19 cellular contexts compared by ENCODE assay signal in genomic region chr19:29293736-29294342, GRCh38.
DNase-seq lines count a peak whose midpoint lies in the region; ATAC-seq, FAIRE-seq and TF ChIP-seq lines count a peak whose summit lies in the region.
"Had no signal": no experiment of that assay in that cellular context is flagged by ENCODE, and none has a peak within 500 bp of the region (broad histone marks: within the 10 kb centered on the region; RNA-seq: fewer than 3 reads in every experiment).

No MANE protein-coding gene starts in this region.

- POLR2A ChIA-PET in activated CD8-positive, alpha-beta T cell treated with anti-CD3 and anti-CD28 coated beads for 36 hours (lab: Charles Lee) = interaction anchor here (0.7 kb wide), 1 partner anchor 22 kb away, joined by 3 read pairs; no protein-coding TSS in a partner anchor
- POLR2A ChIA-PET in activated CD8-positive, alpha-beta T cell treated with anti-CD3 and anti-CD28 coated beads, Interleukin-2, amount 10 ng/mL, durations not matched to agents 7 days and 5 days (lab: Charles Lee) = no interaction called here
- POLR2A ChIA-PET in naive thymus-derived CD4-positive, alpha-beta T cell (lab: Charles Lee) = no interaction called here

- no peak overlapping the region for H3K4me3 Mint-ChIP-seq in activated CD8-positive, alpha-beta T cell treated with anti-CD3 and anti-CD28 coated beads for 36 hours
- no peak overlapping the region for H3K4me3 Mint-ChIP-seq in activated CD8-positive, alpha-beta T cell treated with anti-CD3 and anti-CD28 coated beads, Interleukin-2, amount 10 ng/mL, durations not matched to agents 7 days and 5 days
- H3K4me3 Mint-ChIP-seq in naive thymus-derived CD4-positive, alpha-beta T cell = peak overlapping the region in 1 of 10 donors; percentile 18
- H3K4me3 Mint-ChIP-seq: CD4-positive, CD25-positive, alpha-beta regulatory T cell had no signal

- H2BK120ac ChIP-seq in neuronal stem cell (ENCODE audit: low read depth, low read length) = no peak overlapping the region

- no peaks in the 10 kb centered on the region for H3K79me1 ChIP-seq in neuronal stem cell (ENCODE audit: low read depth, low read length)

- H3K36me3 ChIP-seq in RWPE2 (ENCODE audit: low read depth) (no peaks in the 10 kb centered on the region), neuronal stem cell (replicated peaks in 1 of 2; ENCODE audit: control insufficient read depth in 2 of 2, insufficient read depth in 2 of 2, low read length in 2 of 2) (no peaks in the 10 kb centered on the region), kidney (ENCODE audit: control insufficient read depth in 1 of 2, insufficient read depth in 2 of 2, low read length in 2 of 2) (no peaks in the 10 kb centered on the region)
- H3K36me3 ChIP-seq in naive thymus-derived CD4-positive, alpha-beta T cell (ENCODE audit: control insufficient read depth in 2 of 3, insufficient read depth in 3 of 3, low read length in 3 of 3) = no peaks in the 10 kb centered on the region

- H2AK5ac ChIP-seq in neuronal stem cell (ENCODE audit: low read depth, low read length) = no peak overlapping the region

- no peak overlapping the region for H4K8ac ChIP-seq in neuronal stem cell (ENCODE audit: low read depth, low read length)

- no peaks in the 10 kb centered on the region for H3K36me3 Mint-ChIP-seq in activated CD8-positive, alpha-beta T cell treated with anti-CD3 and anti-CD28 coated beads for 36 hours (ENCODE audit: low read depth)
- H3K36me3 Mint-ChIP-seq in activated CD8-positive, alpha-beta T cell treated with anti-CD3 and anti-CD28 coated beads, Interleukin-2, amount 10 ng/mL, durations not matched to agents 7 days and 5 days (ENCODE audit: low read depth) = no peaks in the 10 kb centered on the region
- no peaks in the 10 kb centered on the region for H3K36me3 Mint-ChIP-seq in naive thymus-derived CD4-positive, alpha-beta T cell
- H3K36me3 Mint-ChIP-seq: CD4-positive, CD25-positive, alpha-beta regulatory T cell had no signal

- intact Hi-C loops in activated CD8-positive, alpha-beta T cell treated with anti-CD3 and anti-CD28 coated beads for 36 hours (cut with micrococcal nuclease) = no loop called here
- intact Hi-C loops in naive thymus-derived CD4-positive, alpha-beta T cell (cut with micrococcal nuclease) = no loop called here
- intact Hi-C loops in kidney (cut with DNase I) = no loop called here

- H3K27ac ChIP-seq in RWPE2 (ENCODE audit: poor library complexity, severe bottlenecking) = no peak overlapping the region
- no peak overlapping the region for H3K27ac ChIP-seq in neuronal stem cell (replicated peaks; ENCODE audit: low read length)
- no peak overlapping the region for H3K27ac ChIP-seq in naive thymus-derived CD4-positive, alpha-beta T cell (ENCODE audit: low read depth, low read length)
- H3K27ac ChIP-seq in kidney (ENCODE audit: low read depth in 2 of 2, low read length in 2 of 2) = no peak overlapping the region

- H3K27me3 Mint-ChIP-seq in activated CD8-positive, alpha-beta T cell treated with anti-CD3 and anti-CD28 coated beads for 36 hours = no peaks in the 10 kb centered on the region
- no peaks in the 10 kb centered on the region for H3K27me3 Mint-ChIP-seq in activated CD8-positive, alpha-beta T cell treated with anti-CD3 and anti-CD28 coated beads, Interleukin-2, amount 10 ng/mL, durations not matched to agents 7 days and 5 days (ENCODE audit: low read depth)
- H3K27me3 Mint-ChIP-seq in naive thymus-derived CD4-positive, alpha-beta T cell = peaks cover 2 to 38% (median 26%) of the 10 kb centered on the region in 5 donors

- H3K9me3 Mint-ChIP-seq in activated CD8-positive, alpha-beta T cell treated with anti-CD3 and anti-CD28 coated beads for 36 hours = no peaks in the 10 kb centered on the region
- H3K9me3 Mint-ChIP-seq in activated CD8-positive, alpha-beta T cell treated with anti-CD3 and anti-CD28 coated beads, Interleukin-2, amount 10 ng/mL, durations not matched to agents 7 days and 5 days (ENCODE audit: insufficient read depth) = no peaks in the 10 kb centered on the region
- H3K9me3 Mint-ChIP-seq in naive thymus-derived CD4-positive, alpha-beta T cell = peaks cover 0 to 2% (median 0%) of the 10 kb centered on the region in 11 donors
- H3K9me3 Mint-ChIP-seq: CD4-positive, CD25-positive, alpha-beta regulatory T cell had no signal

- CTCF ChIA-PET in activated CD8-positive, alpha-beta T cell treated with anti-CD3 and anti-CD28 coated beads for 36 hours (lab: Charles Lee) = interaction anchor here (0.9 kb wide), 1 partner anchor 235 kb away, joined by 3 read pairs; no protein-coding TSS in a partner anchor
- CTCF ChIA-PET in activated CD8-positive, alpha-beta T cell treated with anti-CD3 and anti-CD28 coated beads, Interleukin-2, amount 10 ng/mL, durations not matched to agents 7 days and 5 days (lab: Charles Lee) = no interaction called here
- CTCF ChIA-PET in naive thymus-derived CD4-positive, alpha-beta T cell (lab: Charles Lee) = no interaction called here

- H3K4ac ChIP-seq in neuronal stem cell (ENCODE audit: low read length) = no peak overlapping the region

- H3K18ac ChIP-seq in neuronal stem cell (ENCODE audit: low read length) = no peak overlapping the region

- H3K27ac Mint-ChIP-seq in activated CD8-positive, alpha-beta T cell treated with anti-CD3 and anti-CD28 coated beads for 36 hours = no peak overlapping the region
- no peak overlapping the region for H3K27ac Mint-ChIP-seq in activated CD8-positive, alpha-beta T cell treated with anti-CD3 and anti-CD28 coated beads, Interleukin-2, amount 10 ng/mL, durations not matched to agents 7 days and 5 days
- H3K27ac Mint-ChIP-seq in naive thymus-derived CD4-positive, alpha-beta T cell = no peak overlapping the region

- no peak overlapping the region for H2BK12ac ChIP-seq in neuronal stem cell (ENCODE audit: low read length)

- no peak for FAIRE-seq in kidney (lab: Jason Lieb, UNC)
- FAIRE-seq: A204.1, GM19239 had no signal

- H3K27me3 ChIP-seq in RWPE2 (ENCODE audit: insufficient read depth, poor library complexity, severe bottlenecking) (no peaks in the 10 kb centered on the region), neuronal stem cell (ENCODE audit: control insufficient read depth in 3 of 3, insufficient read depth in 3 of 3, low read depth in 1 of 3, low read length in 3 of 3) (no peaks in the 10 kb centered on the region)
- H3K27me3 ChIP-seq in naive thymus-derived CD4-positive, alpha-beta T cell (ENCODE audit: control insufficient read depth in 2 of 2, insufficient read depth in 2 of 2, low read length in 2 of 2) = no peaks in the 10 kb centered on the region

- peak; percentile 27 for ATAC-seq in activated CD8-positive, alpha-beta T cell treated with anti-CD3 and anti-CD28 coated beads for 36 hours
- ATAC-seq in activated CD8-positive, alpha-beta T cell treated with anti-CD3 and anti-CD28 coated beads, Interleukin-2, amount 10 ng/mL, durations not matched to agents 7 days and 5 days = no peak
- ATAC-seq in RWPE2 (ENCODE audit: low read depth) = no peak; the same call in 2 of the 3 replicates
- no peak for ATAC-seq in naive thymus-derived CD4-positive, alpha-beta T cell
- ATAC-seq: HCT116 had no signal

- H3K14ac ChIP-seq in neuronal stem cell (ENCODE audit: low read length) = no peak overlapping the region

- peaks cover 4% of the 10 kb centered on the region for H3K4me1 Mint-ChIP-seq in activated CD8-positive, alpha-beta T cell treated with anti-CD3 and anti-CD28 coated beads for 36 hours (ENCODE audit: low read depth)
- no peaks in the 10 kb centered on the region for H3K4me1 Mint-ChIP-seq in activated CD8-positive, alpha-beta T cell treated with anti-CD3 and anti-CD28 coated beads, Interleukin-2, amount 10 ng/mL, durations not matched to agents 7 days and 5 days (ENCODE audit: low read depth)
- peaks cover 0 to 2% (median 0%) of the 10 kb centered on the region in 7 donors for H3K4me1 Mint-ChIP-seq in naive thymus-derived CD4-positive, alpha-beta T cell
- H3K4me1 Mint-ChIP-seq: CD4-positive, CD25-positive, alpha-beta regulatory T cell had no signal

- no peak overlapping the region for H3K23ac ChIP-seq in neuronal stem cell (ENCODE audit: low read depth, low read length, poor library complexity)

- no peak overlapping the region for H2AFZ ChIP-seq in neuronal stem cell (ENCODE audit: low read length)

- peak overlapping the region; percentile 16 for H3K9ac ChIP-seq in neuronal stem cell (ENCODE audit: low read depth, low read length, poor library complexity)
- no peak overlapping the region for H3K9ac ChIP-seq in kidney (ENCODE audit: low read length in 2 of 2)

- H3K4me1 ChIP-seq in RWPE2 (ENCODE audit: insufficient read depth, poor library complexity, severe bottlenecking) = no peaks in the 10 kb centered on the region
- H3K4me1 ChIP-seq in neuronal stem cell (ENCODE audit: control insufficient read depth in 2 of 2, insufficient read depth in 1 of 2, low read depth in 1 of 2, low read length in 2 of 2) = no peaks in the 10 kb centered on the region
- H3K4me1 ChIP-seq in naive thymus-derived CD4-positive, alpha-beta T cell (ENCODE audit: control insufficient read depth in 2 of 2, insufficient read depth in 2 of 2, low read length in 2 of 2) = peaks cover 0 to 4% of the 10 kb centered on the region in 2 donors
- no peaks in the 10 kb centered on the region for H3K4me1 ChIP-seq in kidney (ENCODE audit: control insufficient read depth in 1 of 2, insufficient read depth in 1 of 2, low read depth in 1 of 2, low read length in 2 of 2)

- H3K4me2 ChIP-seq in neuronal stem cell (ENCODE audit: insufficient read depth, low read length, poor library complexity, severe bottlenecking) = no peak overlapping the region

- no peak overlapping the region for H4K91ac ChIP-seq in neuronal stem cell (ENCODE audit: low read depth, low read length, poor library complexity)

- peak; percentile 12 for DNase-seq in activated CD8-positive, alpha-beta T cell treated with anti-CD3 and anti-CD28 coated beads for 36 hours
- DNase-seq in activated CD8-positive, alpha-beta T cell treated with anti-CD3 and anti-CD28 coated beads, Interleukin-2, amount 10 ng/mL, durations not matched to agents 7 days and 5 days = no peak
- DNase-seq in COLO829 (ENCODE audit: low spot score) = peak; percentile 74
- DNase-seq in RWPE2 (ENCODE audit: low spot score) = peak; percentile 26
- DNase-seq in neuronal stem cell (ENCODE audit: low spot score) = no peak
- no peak for DNase-seq in naive thymus-derived CD4-positive, alpha-beta T cell
- DNase-seq in kidney = no peak
- DNase-seq in GM20000 (ENCODE audit: low spot score) = no peak
- DNase-seq: Calu3; CD4-positive, CD25-positive, alpha-beta regulatory T cell; DMS79 treated with DMSO at 0.1 percent for 48 hours; GF-D8; NCI-H1092; NCI-H187 treated with DMSO at 0.1 percent for 48 hours; NCI-H2171; NCI-H774 had no signal

- no CpG with 5 or more reads among the region's 7 CpGs for WGBS in neuronal stem cell (ENCODE audit: extremely low coverage in 2 of 2, insufficient read length in 2 of 2, insufficient replicate concordance in 1 of 2), 2 donors

- no peak overlapping the region for H3K4me3 ChIP-seq in RWPE2 (ENCODE audit: severe bottlenecking)
- H3K4me3 ChIP-seq in neuronal stem cell (ENCODE audit: low read length in 2 of 2) = no peak overlapping the region
- no peak overlapping the region for H3K4me3 ChIP-seq in naive thymus-derived CD4-positive, alpha-beta T cell (ENCODE audit: low read length)
- no peak overlapping the region for H3K4me3 ChIP-seq in kidney (ENCODE audit: low read length in 2 of 2)

- H3K9me3 ChIP-seq in RWPE2 (ENCODE audit: severe bottlenecking) (no peaks in the 10 kb centered on the region), neuronal stem cell (replicated peaks in 1 of 2; ENCODE audit: control insufficient read depth in 2 of 2, insufficient read depth in 1 of 2, low read depth in 1 of 2, low read length in 2 of 2) (no peaks in the 10 kb centered on the region), kidney (ENCODE audit: control insufficient read depth in 1 of 2, low read length in 2 of 2) (no peaks in the 10 kb centered on the region)
- no peaks in the 10 kb centered on the region for H3K9me3 ChIP-seq in naive thymus-derived CD4-positive, alpha-beta T cell (ENCODE audit: control insufficient read depth in 2 of 3, low read length in 3 of 3)

- TF ChIP-seq CTCF in activated CD8-positive, alpha-beta T cell treated with anti-CD3 and anti-CD28 coated beads for 36 hours (IDR thresholded peaks at IDR 0.05) = no peak
- TF ChIP-seq CTCF in RWPE2 (IDR thresholded peaks at IDR 0.05; ENCODE audit: poor library complexity, severe bottlenecking) = no peak
- TF ChIP-seq CTCF in kidney (IDR thresholded peaks at IDR 0.05; ENCODE audit: borderline replicate concordance, extremely low read depth, insufficient read depth) = no peak
- TF ChIP-seq CTCF in GM20000 (IDR thresholded peaks at IDR 0.05; ENCODE audit: extremely low read depth, missing control alignments) = no peak

- H2BK15ac ChIP-seq in neuronal stem cell (ENCODE audit: low read length) = no peak overlapping the region

- H2BK5ac ChIP-seq in neuronal stem cell (ENCODE audit: low read length) = no peak overlapping the region

Comparison
In these comparisons a context has a peak if more than half of its experiments do, and no peak if none do; other contexts are left out.
1. DNase-seq: peak in activated CD8-positive, alpha-beta T cell treated with anti-CD3 and anti-CD28 coated beads for 36 hours (single experiment), COLO829 (single experiment) and RWPE2 (single experiment); none in activated CD8-positive, alpha-beta T cell treated with anti-CD3 and anti-CD28 coated beads, Interleukin-2, amount 10 ng/mL, durations not matched to agents 7 days and 5 days (single experiment), neuronal stem cell (single experiment), naive thymus-derived CD4-positive, alpha-beta T cell (0 of 9), kidney (single experiment) and GM20000 (single experiment).